32 cellular contexts compared by ENCODE assay signal in the genomic region with DNA sequence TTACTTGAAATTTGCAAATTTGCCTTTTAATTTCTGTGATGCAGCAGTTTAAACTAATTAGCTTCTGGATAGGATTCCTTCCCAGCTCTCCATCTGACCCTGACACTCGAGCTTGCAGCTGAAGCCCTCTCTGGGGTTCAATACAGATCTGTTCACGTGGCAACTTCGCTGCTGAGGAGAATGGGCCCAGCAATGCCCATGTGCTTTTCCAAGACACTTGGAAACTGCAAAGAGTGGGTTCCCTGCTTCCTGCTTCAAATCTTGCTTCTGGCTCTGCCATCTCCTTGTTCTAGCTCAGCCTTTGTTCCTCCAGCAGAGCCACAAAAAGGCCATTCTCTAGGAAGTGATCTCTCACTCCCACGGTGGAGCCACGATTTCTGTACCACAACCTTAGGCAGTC. TPM values are rescaled to one million over a fixed set of nuclear protein-coding genes. Genes with fewer than 3 reads are reported as not detected.
"Had no signal": no experiment of that assay in that cellular context is flagged by ENCODE, and none has a peak within 500 bp of the region (broad histone marks: within the 10 kb centered on the region; RNA-seq: fewer than 3 reads in every experiment).

No MANE protein-coding gene starts in this region.

- ATAC-seq: activated naive CD4-positive, alpha-beta T cell treated with anti-CD3 and anti-CD28 coated beads, Interleukin-2, amount 50 U/mL, for 72 hours; activated T-cell treated with anti-CD3 and anti-CD28 coated beads, Interleukin-2, amount 50 U/mL, for 72 hours; esophagus mucosa; T-helper 17 cell; WTC11 had no signal

- H3K27ac ChIP-seq: ascending aorta, breast epithelium, cardiac muscle cell, colonic mucosa, epithelial cell of prostate had no signal

- H3K4me3 ChIP-seq: ascending aorta, breast epithelium, cardiac muscle cell, colonic mucosa had no signal

- H3K4me1 ChIP-seq: ascending aorta, breast epithelium, colonic mucosa had no signal

- H3K9me3 ChIP-seq: ascending aorta, breast epithelium, colonic mucosa had no signal

- H3K36me3 ChIP-seq: ascending aorta, breast epithelium, cardiac muscle cell, colonic mucosa had no signal

- DNase-seq: activated CD4-positive, alpha-beta memory T cell treated with anti-CD3 and anti-CD28 coated beads, Interleukin-2, amount 10 ng/mL, durations not matched to agents 7 days and 5 days; activated CD4-positive, alpha-beta T cell treated with anti-CD3 and anti-CD28 coated beads for 1 hour; activated CD4-positive, alpha-beta T cell treated with anti-CD3 and anti-CD28 coated beads for 4 hours; activated CD4-positive, alpha-beta T cell treated with anti-CD3 and anti-CD28 coated beads, Interleukin-2, amount 10 ng/mL, durations not matched to agents 7 days and 5 days; activated CD4-positive, alpha-beta T cell treated with anti-CD3 and anti-CD28 coated beads, Interleukin-2, amount 50 U/mL, for 4 hours; activated CD8-positive, alpha-beta memory T cell treated with anti-CD3 and anti-CD28 coated beads, Interleukin-2, amount 50 U/mL, for 48 hours; activated gamma-delta T cell; activated naive CD4-positive, alpha-beta T cell; activated naive CD4-positive, alpha-beta T cell treated with anti-CD3 and anti-CD28 coated beads, Interleukin-2, amount 10 ng/mL, durations not matched to agents 7 days and 5 days; activated naive CD8-positive, alpha-beta T cell treated with anti-CD3 and anti-CD28 coated beads, Interleukin-2, amount 10 ng/mL, durations not matched to agents 7 days and 5 days; activated T-cell treated with anti-CD3 and anti-CD28 coated beads for 4 hours; activated T-cell treated with anti-CD3 and anti-CD28 coated beads, Interleukin-2, amount 50 U/mL, for 24 hours; activated T-cell treated with anti-CD3 and anti-CD28 coated beads, Interleukin-2, amount 50 U/mL, for 72 hours; central memory CD4-positive, alpha-beta T cell; cerebellar nuclear complex; colonic mucosa; effector CD8-positive, alpha-beta T cell; head of caudate nucleus; T-helper 1 cell; T-helper 17 cell; T1000 had no signal

- H3K27me3 ChIP-seq: ascending aorta, breast epithelium, colonic mucosa had no signal

RNA-seq across cellular contexts. Expression of a gene that starts 50.0 kb away (rescaled TPM):
- total RNA-seq: activated CD4-positive, alpha-beta memory T cell treated with anti-CD3 and anti-CD28 coated beads, Interleukin-2, amount 10 ng/mL, durations not matched to agents 7 days and 5 days; activated CD4-positive, alpha-beta T cell treated with anti-CD3 and anti-CD28 coated beads, Interleukin-2, amount 10 ng/mL, durations not matched to agents 7 days and 5 days; activated naive CD4-positive, alpha-beta T cell treated with anti-CD3 and anti-CD28 coated beads, Interleukin-2, amount 50 U/mL, for 72 hours; activated naive CD8-positive, alpha-beta T cell treated with anti-CD3 and anti-CD28 coated beads, Interleukin-2, amount 10 ng/mL, durations not matched to agents 7 days and 5 days; activated T-cell treated with anti-CD3 and anti-CD28 coated beads, Interleukin-2, amount 50 U/mL, for 72 hours; colonic mucosa; dermis microvascular lymphatic vessel endothelial cell; endothelial cell of umbilical vein; fibroblast of lung; fibroblast of villous mesenchyme; T-helper 17 cell had no signal
- polyA plus RNA-seq: endothelial cell of umbilical vein, fibroblast of lung had no signal
